In genomic region chr17:51152766-51153209, GRCh38 we compare ENCODE assay signal across 8 cellular contexts. TPM values are rescaled to one million over a fixed set of nuclear protein-coding genes. Genes with fewer than 3 reads are reported as not detected.
DNase-seq lines count a peak whose midpoint lies in the region; ATAC-seq and TF ChIP-seq lines count a peak whose summit lies in the region.

No MANE protein-coding gene starts in this region.

- POLR2A ChIA-PET in PC-9 (lab: Charles Lee; ENCODE audit: unreplicated experiment) = no interaction called here

- no peaks in the 10 kb centered on the region for H4K20me1 ChIP-seq in PC-9 (ENCODE audit: insufficient read depth)

- no peaks in the 10 kb centered on the region for H3K9me2 ChIP-seq in PC-9 (ENCODE audit: insufficient read depth)

- H3K27ac ChIP-seq in PC-9 = peak overlapping the region; percentile 78
- H3K27ac ChIP-seq in gastroesophageal sphincter = peak overlapping the region; percentile 84 to 92 (median 88)
- H3K27ac ChIP-seq in stomach = peak overlapping the region; percentile 79 to 88 (median 86)

- peaks cover 44% of the 10 kb centered on the region for H3K79me2 ChIP-seq in PC-9 (ENCODE audit: low read depth)

- peak overlapping the region; percentile 91 for H3K4me2 ChIP-seq in PC-9

- H2AFZ ChIP-seq in PC-9 = peak overlapping the region; percentile 96

- TF ChIP-seq CTCF in PC-9 (conservative IDR thresholded peaks at IDR 0.05) (no peak), gastroesophageal sphincter (IDR thresholded peaks at IDR 0.05) (no peak), stomach (IDR thresholded peaks at IDR 0.05) (no peak)

- ATAC-seq in GM19455 (IDR thresholded peaks at IDR 0.05; ENCODE audit: unreplicated experiment) = peak; percentile 5
- peak; percentile 23 for ATAC-seq in gastroesophageal sphincter
- ATAC-seq in HG03378 (IDR thresholded peaks at IDR 0.05; ENCODE audit: unreplicated experiment) = no peak

- H3K9me3 ChIP-seq in PC-9 (ENCODE audit: insufficient read depth, low read depth) (no peaks in the 10 kb centered on the region), gastroesophageal sphincter (no peaks in the 10 kb centered on the region), stomach (no peaks in the 10 kb centered on the region)

- TF ChIP-seq POLR2A in gastroesophageal sphincter (IDR thresholded peaks at IDR 0.05) (no peak), stomach (IDR thresholded peaks at IDR 0.05) (no peak)

- intact Hi-C loops in PC-9 (cut with micrococcal nuclease; ENCODE audit: unreplicated experiment) (loop anchor here (1.0 to 2.0 kb wide), 6 partner anchors 31 to 605 kb away; partner anchors contain the start of gene SPATA20), stomach (cut with DNase I; ENCODE audit: low total_unique reads) (loop anchor here (5.0 kb wide), 1 partner anchor 150 kb away; no protein-coding TSS in a partner anchor)

- CTCF ChIA-PET in PC-9 (lab: Charles Lee) = interaction anchor here (0.6 to 1.9 kb wide), 4 partner anchors 31 to 152 kb away, joined by 3 to 9 read pairs (median 4); no protein-coding TSS in a partner anchor

- 3 to 4% methylated on average over 8 of the region's 8 CpGs for WGBS in gastroesophageal sphincter (ENCODE audit: low coverage in 1 of 2), 2 donors
- 9 to 16% (median 12%) methylated on average over 8 of the region's 8 CpGs for WGBS in stomach, 5 donors

- H3K4me3 ChIP-seq in PC-9 (peak overlapping the region; percentile 55), gastroesophageal sphincter (peak overlapping the region; percentile 30 to 67), stomach (peak overlapping the region; percentile 31 to 96 (median 78))

- peaks cover 9% of the 10 kb centered on the region; the same call in 1 of the 2 replicates for H3K36me3 ChIP-seq in PC-9 (ENCODE audit: low read depth)
- no peaks in the 10 kb centered on the region for H3K36me3 ChIP-seq in gastroesophageal sphincter
- peaks cover 0 to 11% (median 7%) of the 10 kb centered on the region in 4 donors for H3K36me3 ChIP-seq in stomach

- BruUV-seq in PC-9 (replicated peaks; lab: Mats Ljungman, UMichigan) = TSS peak; percentile 85

- H3K4me1 ChIP-seq in PC-9 (replicated peaks; ENCODE audit: insufficient read depth) (peaks cover 22% of the 10 kb centered on the region), gastroesophageal sphincter (peaks cover 0 to 26% (median 12%) of the 10 kb centered on the region in 3 donors), stomach (peaks cover 11 to 30% (median 19%) of the 10 kb centered on the region in 4 donors)

- DNase-seq in A172 (ENCODE audit: low spot score) = peak; percentile 37
- DNase-seq in PC-9 = no peak
- no peak for DNase-seq in stomach
- no peak for DNase-seq in activated CD4-positive, alpha-beta T cell treated with anti-CD3 and anti-CD28 coated beads for 4 hours
- no peak for DNase-seq in stimulated activated CD8-positive, alpha-beta memory T cell treated with anti-CD3 and anti-CD28 coated beads, Interleukin-4, amount 100 ng/mL, for 48 hours

- H3F3A ChIP-seq in PC-9 (ENCODE audit: insufficient read depth, low read depth) = peaks cover 16% of the 10 kb centered on the region; the same call in 1 of the 2 replicates

- no peaks in the 10 kb centered on the region for H3K27me3 ChIP-seq in PC-9 (ENCODE audit: insufficient read depth, low read depth)
- no peaks in the 10 kb centered on the region for H3K27me3 ChIP-seq in gastroesophageal sphincter
- no peaks in the 10 kb centered on the region for H3K27me3 ChIP-seq in stomach

- no peak for TF ChIP-seq EP300 in gastroesophageal sphincter (IDR thresholded peaks at IDR 0.05)
- TF ChIP-seq EP300 in stomach (IDR thresholded peaks at IDR 0.05) = no peak

RNA-seq across cellular contexts. Expression of gene NME1, which starts 0.6 kb away (rescaled TPM):
- 472 and 514 TPM in 2 replicates for total RNA-seq in A172 (2014; rRNA removed; shearing (Covaris generic))
- total RNA-seq in PC-9 (2021) = 115 and 172 TPM in 2 replicates
- 10 to 100 TPM in 3 of 4 donors, 1 to 10 TPM in 1; 9.7 to 37.1 (median 29.1) TPM for total RNA-seq in gastroesophageal sphincter
- 10 to 100 TPM in 2 of 5 donors, 1 to 10 TPM in 2, not detected in 1; 2.2 to 44.1 (median 18.0) TPM for total RNA-seq in stomach
- polyA plus RNA-seq in stomach = 100 to 1,000 TPM in 2 of 3 donors, 10 to 100 TPM in 1; 52.4 to 135 (median 126) TPM

RNA-seq across cellular contexts. Expression of gene NME2, which starts 13.4 kb away (rescaled TPM):
- 638 and 830 TPM in 2 replicates for total RNA-seq in A172 (2014; rRNA removed; shearing (Covaris generic))
- 600 and 826 TPM in 2 replicates for total RNA-seq in PC-9 (2021)
- 100 to 1,000 TPM; 321 to 410 (median 361) TPM for total RNA-seq in gastroesophageal sphincter
- 100 to 1,000 TPM; 127 to 311 (median 264) TPM for total RNA-seq in stomach
- 100 to 1,000 TPM; 754 to 877 (median 797) TPM for polyA plus RNA-seq in stomach

RNA-seq across cellular contexts. Expression of gene SPAG9, which starts 32.1 kb away (rescaled TPM):
- 50.6 and 74.3 TPM in 2 replicates for total RNA-seq in A172 (2014; rRNA removed; shearing (Covaris generic))
- total RNA-seq in PC-9 (2021) (40.8 and 51.8 TPM in 2 replicates), gastroesophageal sphincter (100 to 1,000 TPM in 1 of 4 donors, 10 to 100 TPM in 3; 85.2 to 110 (median 94.3) TPM), stomach (100 to 1,000 TPM in 2 of 5 donors, 10 to 100 TPM in 3; 52.7 to 209 (median 63.1) TPM)
- polyA plus RNA-seq in stomach = 10 to 100 TPM; 10.2 to 13.6 (median 11.9) TPM
